Comparison of ENCODE assay signal across 17 cellular contexts in the genomic region with DNA sequence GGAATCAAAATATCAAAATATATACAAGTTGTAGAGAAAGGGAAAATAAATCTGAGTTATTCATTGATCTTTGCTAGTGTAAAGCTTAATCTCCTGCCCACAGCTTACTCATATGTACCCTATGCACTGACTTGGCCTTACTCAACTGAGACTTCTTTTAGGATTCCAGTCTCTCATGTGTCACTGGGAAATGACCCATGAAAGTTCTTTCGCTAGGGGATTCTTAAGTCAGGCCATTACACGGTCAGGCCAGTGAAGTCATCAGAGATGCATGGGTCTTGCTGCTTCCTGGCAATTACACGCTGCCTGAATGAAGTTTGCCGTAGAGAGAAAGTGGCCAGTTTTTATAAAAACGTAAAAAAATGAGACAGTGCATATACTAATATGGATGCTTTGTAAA. TPM values are rescaled to one million over a fixed set of nuclear protein-coding genes. Genes with fewer than 3 reads are reported as not detected.
DNase-seq lines count a peak whose midpoint lies in the region; ATAC-seq, FAIRE-seq and TF ChIP-seq lines count a peak whose summit lies in the region.
"Had no signal": no experiment of that assay in that cellular context is flagged by ENCODE, and none has a peak within 500 bp of the region (broad histone marks: within the 10 kb centered on the region; RNA-seq: fewer than 3 reads in every experiment).

No MANE protein-coding gene starts in this region.

- H3K4me3 Mint-ChIP-seq in activated T-cell treated with anti-CD3 and anti-CD28 coated beads, Interleukin-2, amount 50 U/mL, for 24 hours: no peak overlapping the region
- H3K4me3 Mint-ChIP-seq in stimulated activated effector memory CD8-positive, alpha-beta T cell treated with anti-CD3 and anti-CD28 coated beads, Interleukin-12 subunit alpha, Interleukin-12 subunit beta, amount 100 ng/mL, for 72 hours: no peak overlapping the region
- H3K4me3 Mint-ChIP-seq: natural killer cell treated with Interleukin-12 subunit alpha and Interleukin-12 subunit beta and Interleukin-15 and Interleukin-18, amount 100 ng/mL, for 72 hours; WTC11 had no signal

- peak overlapping the region; percentile 13 for H3K27ac Mint-ChIP-seq in activated T-cell treated with anti-CD3 and anti-CD28 coated beads, Interleukin-2, amount 50 U/mL, for 24 hours
- no peak overlapping the region for H3K27ac Mint-ChIP-seq in stimulated activated effector memory CD8-positive, alpha-beta T cell treated with anti-CD3 and anti-CD28 coated beads, Interleukin-12 subunit alpha, Interleukin-12 subunit beta, amount 100 ng/mL, for 72 hours
- H3K27ac Mint-ChIP-seq: natural killer cell treated with Interleukin-12 subunit alpha and Interleukin-12 subunit beta and Interleukin-15 and Interleukin-18, amount 100 ng/mL, for 72 hours; WTC11 had no signal

- no peak for TF ChIP-seq CTCF in fibroblast of lung (conservative IDR thresholded peaks at IDR 0.05 in 1 of 2, IDR thresholded peaks at IDR 0.05 in 1 of 2; ENCODE audit: low read depth in 1 of 2, low read length in 2 of 2)

- no peaks in the 10 kb centered on the region for H3K36me3 ChIP-seq in fibroblast of lung (ENCODE audit: control insufficient read depth, insufficient read depth, low read length)
- H3K36me3 ChIP-seq: left ventricle myocardium inferior, tibial nerve had no signal

- peaks cover 19% of the 10 kb centered on the region for H3K4me1 Mint-ChIP-seq in activated T-cell treated with anti-CD3 and anti-CD28 coated beads, Interleukin-2, amount 50 U/mL, for 24 hours (ENCODE audit: low read depth)
- H3K4me1 Mint-ChIP-seq in stimulated activated effector memory CD8-positive, alpha-beta T cell treated with anti-CD3 and anti-CD28 coated beads, Interleukin-12 subunit alpha, Interleukin-12 subunit beta, amount 100 ng/mL, for 72 hours: no peaks in the 10 kb centered on the region

- peak; percentile 78 for ATAC-seq in stimulated activated effector memory CD8-positive, alpha-beta T cell treated with anti-CD3 and anti-CD28 coated beads, Interleukin-12 subunit alpha, Interleukin-12 subunit beta, amount 100 ng/mL, for 72 hours
- ATAC-seq: WTC11 had no signal

- no peak overlapping the region for H3K4me2 ChIP-seq in fibroblast of lung (ENCODE audit: extremely low read depth, insufficient read depth, low read length)

- no peak for DNase-seq in activated T-cell treated with anti-CD3 and anti-CD28 coated beads, Interleukin-2, amount 50 U/mL, for 24 hours
- DNase-seq in activated T-cell treated with anti-CD3 and anti-CD28 coated beads, Interleukin-2, amount 50 U/mL, for 1 hour: no peak
- DNase-seq in LHCN-M2 (ENCODE audit: low read depth) (peak; percentile 75), fibroblast of lung (ENCODE audit: low read depth in 2 of 2) (peak; percentile 75 to 91), GM19239 (ENCODE audit: insufficient read length, low spot score) (no peak), head of caudate nucleus (no peak), substantia nigra (lab: John Stamatoyannopoulos, UW) (no peak)
- no peak for DNase-seq in stimulated activated effector memory CD8-positive, alpha-beta T cell treated with anti-CD3 and anti-CD28 coated beads, Interleukin-12 subunit alpha, Interleukin-12 subunit beta, amount 100 ng/mL, for 72 hours (ENCODE audit: low spot score in 2 of 2)
- DNase-seq: anterior cingulate cortex; effector CD4-positive, alpha-beta T cell; left ventricle myocardium inferior; NCI-H2171 treated with DMSO at 0.1 percent for 48 hours; small intestine had no signal

- H4K20me1 ChIP-seq in fibroblast of lung (ENCODE audit: control insufficient read depth, extremely low read depth, insufficient read depth, low read length): no peaks in the 10 kb centered on the region

- peaks cover 5% of the 10 kb centered on the region for H3K9me3 Mint-ChIP-seq in activated T-cell treated with anti-CD3 and anti-CD28 coated beads, Interleukin-2, amount 50 U/mL, for 24 hours
- no peaks in the 10 kb centered on the region for H3K9me3 Mint-ChIP-seq in stimulated activated effector memory CD8-positive, alpha-beta T cell treated with anti-CD3 and anti-CD28 coated beads, Interleukin-12 subunit alpha, Interleukin-12 subunit beta, amount 100 ng/mL, for 72 hours

- no peaks in the 10 kb centered on the region for H3K9me3 ChIP-seq in fibroblast of lung (ENCODE audit: control insufficient read depth, insufficient read depth, low read depth, low read length)
- H3K9me3 ChIP-seq: left ventricle myocardium inferior, tibial nerve had no signal

- H2AFZ ChIP-seq in fibroblast of lung (ENCODE audit: low read length): no peak overlapping the region

- no peak for FAIRE-seq in GM19239 (lab: Jason Lieb, UNC)
- FAIRE-seq: small intestine had no signal

- no peaks in the 10 kb centered on the region for H3K36me3 Mint-ChIP-seq in activated T-cell treated with anti-CD3 and anti-CD28 coated beads, Interleukin-2, amount 50 U/mL, for 24 hours (ENCODE audit: low read depth)
- no peaks in the 10 kb centered on the region for H3K36me3 Mint-ChIP-seq in stimulated activated effector memory CD8-positive, alpha-beta T cell treated with anti-CD3 and anti-CD28 coated beads, Interleukin-12 subunit alpha, Interleukin-12 subunit beta, amount 100 ng/mL, for 72 hours
- H3K36me3 Mint-ChIP-seq: natural killer cell treated with Interleukin-12 subunit alpha and Interleukin-12 subunit beta and Interleukin-15 and Interleukin-18, amount 100 ng/mL, for 72 hours; WTC11 had no signal

- H3K9ac ChIP-seq in fibroblast of lung (ENCODE audit: insufficient read depth, low read length): no peak overlapping the region

- H3K27me3 ChIP-seq in fibroblast of lung (ENCODE audit: control insufficient read depth, insufficient read depth, low read length): no peaks in the 10 kb centered on the region
- H3K27me3 ChIP-seq: tibial nerve had no signal

- no peak overlapping the region for H3K4me3 ChIP-seq in fibroblast of lung (replicated peaks in 1 of 4; ENCODE audit: control extremely low read depth in 1 of 4, insufficient read depth in 1 of 4, low read depth in 3 of 4, low read length in 4 of 4)
- H3K4me3 ChIP-seq: left ventricle myocardium inferior, SK-N-MC, tibial nerve had no signal

- H3K27ac ChIP-seq in fibroblast of lung (ENCODE audit: insufficient read depth, low read length) (no peak overlapping the region), substantia nigra (ENCODE audit: low read depth, low read length, poor library complexity, severe bottlenecking) (no peak overlapping the region)
- H3K27ac ChIP-seq: left ventricle myocardium inferior, SK-N-MC, tibial nerve had no signal

- no peaks in the 10 kb centered on the region for H3K4me1 ChIP-seq in fibroblast of lung (ENCODE audit: control insufficient read depth, extremely low read depth, insufficient read depth, low read length)

- intact Hi-C loops in head of caudate nucleus (cut with DNase I): no loop called here

- no peaks in the 10 kb centered on the region for H3K27me3 Mint-ChIP-seq in activated T-cell treated with anti-CD3 and anti-CD28 coated beads, Interleukin-2, amount 50 U/mL, for 24 hours
- H3K27me3 Mint-ChIP-seq: natural killer cell treated with Interleukin-12 subunit alpha and Interleukin-12 subunit beta and Interleukin-15 and Interleukin-18, amount 100 ng/mL, for 72 hours had no signal

- no peaks in the 10 kb centered on the region for H3K79me2 ChIP-seq in fibroblast of lung (ENCODE audit: control insufficient read depth, insufficient read depth, low read length)

RNA-seq across cellular contexts. Expression of a gene that starts 20.7 kb away (rescaled TPM):
- total RNA-seq in LHCN-M2 (2014; rRNA removed) (32.4 and 39.7 TPM in 2 replicates), fibroblast of lung (69.0 and 89.6 TPM in 2 replicates)
- 10.1 TPM for polyA plus RNA-seq in LHCN-M2 (2012)
- polyA plus RNA-seq in fibroblast of lung: 55.9 and 124 TPM in 2 replicates
- polyA plus RNA-seq in fibroblast of lung (2012): 20.2 and 70.2 TPM in 2 replicates
- 1,083 and 1,760 TPM in 2 replicates for polyA minus RNA-seq in fibroblast of lung (ENCODE audit: low replicate concordance)

Comparison
In these comparisons a context has a peak if more than half of its experiments do, and no peak if none do; other contexts are left out.
1. DNase-seq: peak in LHCN-M2 (single experiment) and fibroblast of lung (2 of 2); none in activated T-cell treated with anti-CD3 and anti-CD28 coated beads, Interleukin-2, amount 50 U/mL, for 24 hours (single experiment), activated T-cell treated with anti-CD3 and anti-CD28 coated beads, Interleukin-2, amount 50 U/mL, for 1 hour (single experiment), stimulated activated effector memory CD8-positive, alpha-beta T cell treated with anti-CD3 and anti-CD28 coated beads, Interleukin-12 subunit alpha, Interleukin-12 subunit beta, amount 100 ng/mL, for 72 hours (0 of 2), GM19239 (single experiment), head of caudate nucleus (0 of 42) and substantia nigra (0 of 49).